In genomic region chrY:3003846-3004245, GRCh38 we compare ENCODE assay signal across 9 cellular contexts.
DNase-seq lines count a peak whose midpoint lies in the region; ATAC-seq and TF ChIP-seq lines count a peak whose summit lies in the region.
"Had no signal": no experiment of that assay in that cellular context is flagged by ENCODE, and none has a peak within 500 bp of the region (broad histone marks: within the 10 kb centered on the region; RNA-seq: fewer than 3 reads in every experiment).

No MANE protein-coding gene starts in this region.

- H3K4me1 Mint-ChIP-seq in activated naive CD8-positive, alpha-beta T cell (ENCODE audit: low read depth): peaks cover 72% of the 10 kb centered on the region
- H3K4me1 Mint-ChIP-seq in natural killer cell treated with Interleukin-12 subunit alpha and Interleukin-12 subunit beta and Interleukin-15 and Interleukin-18, amount 100 ng/mL, for 72 hours (ENCODE audit: low read depth in 2 of 2): peaks cover 0 to 49% of the 10 kb centered on the region in 2 donors

- TF ChIP-seq CTCF in GM10248 (IDR thresholded peaks at IDR 0.05; ENCODE audit: control extremely low read depth, extremely low read depth, low read depth, missing control alignments) (no peak), spleen (IDR thresholded peaks at IDR 0.05 in 8 of 11, conservative IDR thresholded peaks at IDR 0.05 in 3 of 11) (no peak)

- peak overlapping the region in 3 of 8 donors; percentile 89 to 92 (median 90) for H3K27ac ChIP-seq in spleen

- peaks cover 0 to 62% (median 22%) of the 10 kb centered on the region in 6 donors for H3K4me1 ChIP-seq in spleen

- no peaks in the 10 kb centered on the region for H3K36me3 Mint-ChIP-seq in activated naive CD8-positive, alpha-beta T cell
- no peaks in the 10 kb centered on the region for H3K36me3 Mint-ChIP-seq in natural killer cell treated with Interleukin-12 subunit alpha and Interleukin-12 subunit beta and Interleukin-15 and Interleukin-18, amount 100 ng/mL, for 72 hours

- peak overlapping the region in 3 of 8 donors; percentile 42 to 46 (median 42) for H3K4me3 ChIP-seq in spleen

- TF ChIP-seq POLR2A in spleen (IDR thresholded peaks at IDR 0.05): no peak

- WGBS in spleen, 5 donors: 0 to 2% (median 0%) methylated on average over 5 of the region's 5 CpGs; no CpG with 5 or more reads in 2 of the 5 donors

- intact Hi-C loops in spleen (cut with DNase I; ENCODE audit: low total_unique reads): no loop called here

- no peaks in the 10 kb centered on the region for H3K27me3 ChIP-seq in spleen (replicated peaks in 1 of 7)

- H3K9me3 ChIP-seq in spleen: no peaks in the 10 kb centered on the region

- no peaks in the 10 kb centered on the region for H3K27me3 Mint-ChIP-seq in activated naive CD8-positive, alpha-beta T cell
- H3K27me3 Mint-ChIP-seq in natural killer cell treated with Interleukin-12 subunit alpha and Interleukin-12 subunit beta and Interleukin-15 and Interleukin-18, amount 100 ng/mL, for 72 hours: no peaks in the 10 kb centered on the region

- DNase-seq in GM10248 (ENCODE audit: extremely low spot score): peak; percentile 6
- no peak for DNase-seq in natural killer cell treated with Interleukin-12 subunit alpha and Interleukin-12 subunit beta and Interleukin-15 and Interleukin-18, amount 100 ng/mL, for 72 hours (ENCODE audit: low spot score)
- DNase-seq in occipital lobe (lab: John Stamatoyannopoulos, UW): no peak
- DNase-seq in NCI-H1436 treated with DMSO at 0.1 percent for 48 hours (lab: John Stamatoyannopoulos, UW): no peak
- no peak for DNase-seq in spleen
- DNase-seq: left cardiac atrium had no signal

- ATAC-seq in HG03457 (IDR thresholded peaks at IDR 0.05; ENCODE audit: unreplicated experiment) (peak; percentile 60), GM18517 (IDR thresholded peaks at IDR 0.05; ENCODE audit: unreplicated experiment) (no peak)
- peak in 1 of 2 donors; percentile 80 for ATAC-seq in natural killer cell treated with Interleukin-12 subunit alpha and Interleukin-12 subunit beta and Interleukin-15 and Interleukin-18, amount 100 ng/mL, for 72 hours

- peaks cover 0 to 5% (median 0%) of the 10 kb centered on the region in 6 donors for H3K36me3 ChIP-seq in spleen

- CTCF ChIA-PET in GM10248 (lab: Yijun Ruan, JAX): no interaction called here

- H3K27ac Mint-ChIP-seq in activated naive CD8-positive, alpha-beta T cell: peak overlapping the region; percentile 93
- H3K27ac Mint-ChIP-seq in natural killer cell treated with Interleukin-12 subunit alpha and Interleukin-12 subunit beta and Interleukin-15 and Interleukin-18, amount 100 ng/mL, for 72 hours: peak overlapping the region; percentile 19 to 94

- H3K4me3 Mint-ChIP-seq in activated naive CD8-positive, alpha-beta T cell: peak overlapping the region; percentile 90
- peak overlapping the region; percentile 95 for H3K4me3 Mint-ChIP-seq in natural killer cell treated with Interleukin-12 subunit alpha and Interleukin-12 subunit beta and Interleukin-15 and Interleukin-18, amount 100 ng/mL, for 72 hours

- no peaks in the 10 kb centered on the region for H3K9me3 Mint-ChIP-seq in activated naive CD8-positive, alpha-beta T cell (ENCODE audit: low read depth)
- no peaks in the 10 kb centered on the region for H3K9me3 Mint-ChIP-seq in natural killer cell treated with Interleukin-12 subunit alpha and Interleukin-12 subunit beta and Interleukin-15 and Interleukin-18, amount 100 ng/mL, for 72 hours

- POLR2A ChIA-PET in GM10248 (lab: Yijun Ruan, JAX): no interaction called here
